ENCODE assay signal across 9 cellular contexts in genomic region chr19:17762505-17763229, GRCh38. TPM values are rescaled to one million over a fixed set of nuclear protein-coding genes. Genes with fewer than 3 reads are reported as not detected.
DNase-seq lines count a peak whose midpoint lies in the region; ATAC-seq and TF ChIP-seq lines count a peak whose summit lies in the region.
"Had no signal": no experiment of that assay in that cellular context is flagged by ENCODE, and none has a peak within 500 bp of the region (broad histone marks: within the 10 kb centered on the region; RNA-seq: fewer than 3 reads in every experiment).

No MANE protein-coding gene starts in this region.

- peak overlapping the region; percentile 72 to 96 (median 95); a peak in 5 of 7 replicates for H3K27ac Mint-ChIP-seq in H9

- H3K4me1 Mint-ChIP-seq in H9: peaks cover 5 to 13% of the 10 kb centered on the region in 2 experiments

- H3K4me3 Mint-ChIP-seq in H9: peak overlapping the region in 1 of 2 experiments; percentile 76; a peak in 3 of 5 replicates

- H3K27ac ChIP-seq in H9 (ENCODE audit: insufficient read length, low read depth, low read length): no peak overlapping the region
- H3K27ac ChIP-seq in SJCRH30: no peak overlapping the region
- H3K27ac ChIP-seq: SK-N-MC had no signal

- H3K4ac ChIP-seq in H9 (ENCODE audit: low read depth, low read length): no peak overlapping the region

- H3K9me3 ChIP-seq in H9 (ENCODE audit: control insufficient read depth, low read depth, low read length) (no peaks in the 10 kb centered on the region), SJCRH30 (replicated peaks) (no peaks in the 10 kb centered on the region)

- H2AFZ ChIP-seq in H9 (ENCODE audit: low read length): no peak overlapping the region

- H2BK120ac ChIP-seq in H9 (ENCODE audit: low read depth, low read length, poor library complexity, severe bottlenecking): no peak overlapping the region

- no CpG with 5 or more reads among the region's 17 CpGs for whole genome bisulfite sequencing in H9 (ENCODE audit: extremely low coverage, insufficient read length, low lambda C conversion rate)

- H3K4me1 ChIP-seq in H9 (ENCODE audit: insufficient read depth, low read length) (no peaks in the 10 kb centered on the region), SJCRH30 (no peaks in the 10 kb centered on the region)

- no peak overlapping the region for H4K91ac ChIP-seq in H9 (ENCODE audit: insufficient read length, low read depth, low read length)

- H4K20me1 ChIP-seq in H9 (ENCODE audit: control insufficient read depth, insufficient read depth, insufficient read length): no peaks in the 10 kb centered on the region

- ATAC-seq in GM19035 (IDR thresholded peaks at IDR 0.05; ENCODE audit: unreplicated experiment) (no peak), HG02759 (IDR thresholded peaks at IDR 0.05; ENCODE audit: unreplicated experiment) (no peak), GM21360 (IDR thresholded peaks at IDR 0.05; ENCODE audit: unreplicated experiment) (no peak), HG02852 (IDR thresholded peaks at IDR 0.05; ENCODE audit: unreplicated experiment) (no peak)

- H3K79me1 ChIP-seq in H9 (ENCODE audit: insufficient read depth, low read depth, low read length, poor library complexity, severe bottlenecking): no peaks in the 10 kb centered on the region

- H3K4me2 ChIP-seq in H9 (ENCODE audit: insufficient read depth, insufficient read length, low read length): peak overlapping the region; percentile 7

- no peak overlapping the region for H4K5ac ChIP-seq in H9 (ENCODE audit: insufficient read length, low read depth, low read length)

- no peak overlapping the region for H2BK5ac ChIP-seq in H9 (ENCODE audit: insufficient read length, low read length)

- no peak for TF ChIP-seq CTCF in H9 (conservative IDR thresholded peaks at IDR 0.05)

- H2BK15ac ChIP-seq in H9 (ENCODE audit: low read depth, low read length): no peak overlapping the region

- H3K9me3 Mint-ChIP-seq in H9: no peaks in the 10 kb centered on the region; a peak in 2 of 5 replicates

- H3K27me3 ChIP-seq in H9 (ENCODE audit: insufficient read depth, low read length) (no peaks in the 10 kb centered on the region), SJCRH30 (no peaks in the 10 kb centered on the region)

- no peak overlapping the region for H3K4me3 ChIP-seq in SJCRH30
- H3K4me3 ChIP-seq: SK-N-MC had no signal

- no peak overlapping the region for H2BK20ac ChIP-seq in H9 (ENCODE audit: low read depth, low read length, poor library complexity, severe bottlenecking)

- no peak overlapping the region for H3K18ac ChIP-seq in H9 (ENCODE audit: insufficient read length, low read depth, low read length)

- H3K36me3 ChIP-seq in SJCRH30: no peaks in the 10 kb centered on the region

- no peak overlapping the region for H3K56ac ChIP-seq in H9 (ENCODE audit: insufficient read length, low read depth, low read length)

- no peak overlapping the region for H2AK5ac ChIP-seq in H9 (ENCODE audit: insufficient read length, low read length)

- H3K14ac ChIP-seq in H9 (ENCODE audit: insufficient read depth, low read length): no peak overlapping the region

- no peak overlapping the region for H2BK12ac ChIP-seq in H9 (ENCODE audit: insufficient read length, low read depth, low read length)

- DNase-seq in AG08395 (ENCODE audit: low spot score): peak; percentile 43
- peak; percentile 97 for DNase-seq in H9
- peak; percentile 89 to 91 for DNase-seq in SJCRH30
- peak; percentile 78 for DNase-seq in foreskin melanocyte

- H3T11ph ChIP-seq in H9 (ENCODE audit: low read length): no peak overlapping the region

- H3K36me3 Mint-ChIP-seq in H9 (ENCODE audit: insufficient read depth in 1 of 3, low read depth in 3 of 3): peaks cover 3 to 10% (median 4%) of the 10 kb centered on the region in 3 experiments; a peak in 5 of 7 replicates

- H4K8ac ChIP-seq in H9 (replicated peaks; ENCODE audit: insufficient read length, low read depth, low read length): no peak overlapping the region

- no peaks in the 10 kb centered on the region for H3K23me2 ChIP-seq in H9 (ENCODE audit: insufficient read length, low read depth, low read length, poor library complexity, severe bottlenecking)

- H3K23ac ChIP-seq in H9 (ENCODE audit: insufficient read length, low read depth, low read length): no peak overlapping the region

- H3K27me3 Mint-ChIP-seq in H9 (ENCODE audit: low read depth): no peaks in the 10 kb centered on the region

- H3K9ac ChIP-seq in H9 (ENCODE audit: extremely low read depth, insufficient read length, low read length): no peak overlapping the region

- H3K79me2 ChIP-seq in H9 (ENCODE audit: insufficient read depth, low read length): no peaks in the 10 kb centered on the region

RNA-seq across cellular contexts. Expression of gene FCHO1, which starts 11.4 kb away (rescaled TPM):
- 13.1 and 13.7 TPM in 2 replicates for total RNA-seq in H9 (2021)
- total RNA-seq in SJCRH30 (2014; rRNA removed; shearing (Covaris generic)): 2.8 and 3.0 TPM in 2 replicates

RNA-seq across cellular contexts. Expression of gene B3GNT3, which starts 32.3 kb away (rescaled TPM):
- 0.96 and 1.0 TPM in 2 replicates for total RNA-seq in H9 (2021)
- total RNA-seq in SJCRH30 (2014; rRNA removed; shearing (Covaris generic)): not detected in 2 replicates

RNA-seq across cellular contexts. Expression of gene MAP1S, which starts 43.4 kb away (rescaled TPM):
- 158 and 160 TPM in 2 replicates for total RNA-seq in H9 (2021)
- total RNA-seq in SJCRH30 (2014; rRNA removed; shearing (Covaris generic)): 27.3 and 29.6 TPM in 2 replicates

RNA-seq across cellular contexts. Expression of gene INSL3, which starts 58.7 kb away (rescaled TPM):
- 0.61 and 0.63 TPM in 2 replicates for total RNA-seq in H9 (2021)
- not detected in 2 replicates for total RNA-seq in SJCRH30 (2014; rRNA removed; shearing (Covaris generic))

Comparison
In these comparisons a context has a peak if more than half of its experiments do, and no peak if none do; other contexts are left out.
1. DNase-seq: peak in every context shown above with its lines; median percentile 97 in H9; 90 in SJCRH30; 78 in foreskin melanocyte; 43 in AG08395.